Comparison of ENCODE assay signal across 21 cellular contexts in genomic region chr6:101181006-101181405, GRCh38.
DNase-seq lines count a peak whose midpoint lies in the region; ATAC-seq and TF ChIP-seq lines count a peak whose summit lies in the region.
"Had no signal": no experiment of that assay in that cellular context is flagged by ENCODE, and none has a peak within 500 bp of the region (broad histone marks: within the 10 kb centered on the region; RNA-seq: fewer than 3 reads in every experiment).

No MANE protein-coding gene starts in this region.

- no peaks in the 10 kb centered on the region for H3K4me1 Mint-ChIP-seq in Calu3 (ENCODE audit: low read depth, unreplicated experiment)
- H3K4me1 Mint-ChIP-seq: B cell; CD4-positive, CD25-positive, alpha-beta regulatory T cell had no signal

- peak overlapping the region; percentile 19 for H2BK120ac ChIP-seq in mesenchymal stem cell (ENCODE audit: low read depth, low read length)

- no peak overlapping the region for H3K4me3 Mint-ChIP-seq in Calu3 (ENCODE audit: low read depth, unreplicated experiment)
- H3K4me3 Mint-ChIP-seq: B cell; CD4-positive, CD25-positive, alpha-beta regulatory T cell; CD8-positive, alpha-beta T cell had no signal

- CTCF ChIA-PET in Calu3 (lab: Charles Lee): no interaction called here

- H3K27me3 ChIP-seq in HAP-1 (ENCODE audit: low read depth) (no peaks in the 10 kb centered on the region), mesenchymal stem cell (ENCODE audit: control insufficient read depth in 1 of 2, insufficient read depth in 1 of 2, low read length in 2 of 2) (no peaks in the 10 kb centered on the region), WERI-Rb-1 (ENCODE audit: insufficient read depth, low read depth, severe bottlenecking) (no peaks in the 10 kb centered on the region)
- H3K27me3 ChIP-seq: BLaER1 had no signal

- H2BK5ac ChIP-seq in mesenchymal stem cell (ENCODE audit: low read depth, low read length, poor library complexity, severe bottlenecking): no peak overlapping the region

- DNase-seq in EH (ENCODE audit: low read depth) (peak; percentile 36), HAP-1 (ENCODE audit: low spot score in 2 of 2) (peak; percentile 28 to 54), cerebellar cortex (ENCODE audit: low spot score) (peak; percentile 68), mesenchymal stem cell (no peak), WERI-Rb-1 (no peak), Calu3 (no peak)
- no peak for DNase-seq in activated CD8-positive, alpha-beta memory T cell treated with anti-CD3 and anti-CD28 coated beads for 24 hours
- DNase-seq: Caco-2; CD4-positive, CD25-positive, alpha-beta regulatory T cell; CD8-positive, alpha-beta T cell; DMS 273 treated with DMSO at 0.1 percent for 48 hours; DMS79; GF-D8; GOT3; H7 had no signal

- H3K27ac ChIP-seq in mesenchymal stem cell (ENCODE audit: low read length, poor library complexity, severe bottlenecking): no peak overlapping the region
- H3K27ac ChIP-seq in WERI-Rb-1: no peak overlapping the region
- H3K27ac ChIP-seq: 22Rv1, BLaER1, C4-2B had no signal

- no peaks in the 10 kb centered on the region for H3K79me1 ChIP-seq in mesenchymal stem cell (replicated peaks; ENCODE audit: low read length, poor library complexity, severe bottlenecking)

- no peak for ATAC-seq in HG02870 (IDR thresholded peaks at IDR 0.05; ENCODE audit: unreplicated experiment)
- ATAC-seq: CD8-positive, alpha-beta T cell; HCT116 had no signal

- H3K4me3 ChIP-seq in HAP-1 (no peak overlapping the region), mesenchymal stem cell (ENCODE audit: insufficient read depth in 1 of 2, low read depth in 1 of 2, low read length in 2 of 2) (no peak overlapping the region), WERI-Rb-1 (ENCODE audit: low read depth, low read length) (no peak overlapping the region)
- H3K4me3 ChIP-seq: BLaER1 had no signal

- peaks cover 12% of the 10 kb centered on the region for H3K4me1 ChIP-seq in HAP-1
- no peaks in the 10 kb centered on the region for H3K4me1 ChIP-seq in mesenchymal stem cell (ENCODE audit: control insufficient read depth, insufficient read depth, low read depth, low read length)
- H3K4me1 ChIP-seq: Caco-2 had no signal

- H2BK12ac ChIP-seq in mesenchymal stem cell (ENCODE audit: low read length in 2 of 2): no peak overlapping the region

- no peak overlapping the region for H3K23ac ChIP-seq in mesenchymal stem cell (ENCODE audit: low read length in 2 of 2)

- H3K36me3 Mint-ChIP-seq in Calu3 (ENCODE audit: insufficient read depth, unreplicated experiment): no peaks in the 10 kb centered on the region
- H3K36me3 Mint-ChIP-seq: CD4-positive, CD25-positive, alpha-beta regulatory T cell; CD8-positive, alpha-beta T cell had no signal

- BruUV-seq in Calu3 (replicated peaks; lab: Mats Ljungman, UMichigan): no TSS peak

- H3K9me3 Mint-ChIP-seq in Calu3 (ENCODE audit: low read depth, unreplicated experiment): no peaks in the 10 kb centered on the region
- H3K9me3 Mint-ChIP-seq: CD8-positive, alpha-beta T cell had no signal

- no peak overlapping the region for H3K27ac Mint-ChIP-seq in Calu3 (ENCODE audit: unreplicated experiment)
- H3K27ac Mint-ChIP-seq: B cell; CD4-positive, CD25-positive, alpha-beta regulatory T cell; CD8-positive, alpha-beta T cell had no signal

- no peak overlapping the region for H3K4me2 ChIP-seq in mesenchymal stem cell (ENCODE audit: low read length, poor library complexity, severe bottlenecking)
- H3K4me2 ChIP-seq: BLaER1 had no signal

- H3K36me3 ChIP-seq in HAP-1 (replicated peaks): no peaks in the 10 kb centered on the region
- no peaks in the 10 kb centered on the region for H3K36me3 ChIP-seq in mesenchymal stem cell (ENCODE audit: control insufficient read depth in 1 of 2, insufficient read depth in 2 of 2, low read depth in 1 of 2, low read length in 2 of 2)
- H3K36me3 ChIP-seq in WERI-Rb-1: no peaks in the 10 kb centered on the region
- H3K36me3 ChIP-seq: BLaER1 had no signal

- no peak overlapping the region for H4K8ac ChIP-seq in mesenchymal stem cell (ENCODE audit: low read length)

- H3K4ac ChIP-seq in mesenchymal stem cell (ENCODE audit: low read depth in 1 of 2, low read length in 2 of 2): no peak overlapping the region

- H2AK5ac ChIP-seq in mesenchymal stem cell (ENCODE audit: low read length, severe bottlenecking): no peak overlapping the region

- H3K27me3 Mint-ChIP-seq in Calu3 (ENCODE audit: unreplicated experiment): no peaks in the 10 kb centered on the region
- H3K27me3 Mint-ChIP-seq: B cell had no signal

- no peak overlapping the region for H2AFZ ChIP-seq in mesenchymal stem cell (ENCODE audit: low read depth, low read length)

- H3K9ac ChIP-seq in mesenchymal stem cell (ENCODE audit: low read length): no peak overlapping the region
- H3K9ac ChIP-seq: BLaER1 had no signal

- no peak overlapping the region for H4K91ac ChIP-seq in mesenchymal stem cell (ENCODE audit: low read length)

- no peak overlapping the region for H2BK15ac ChIP-seq in mesenchymal stem cell (ENCODE audit: low read depth, poor library complexity, severe bottlenecking)

- intact Hi-C loops in Calu3 (cut with micrococcal nuclease; ENCODE audit: unreplicated experiment): no loop called here

- in situ Hi-C loops in HAP-1 (cut with MboI; ENCODE audit: low sequenced_read_pairs): no loop called here

- H3K14ac ChIP-seq in mesenchymal stem cell (ENCODE audit: low read length in 2 of 2): no peak overlapping the region

- H3K18ac ChIP-seq in mesenchymal stem cell (ENCODE audit: low read depth in 1 of 2, low read length in 2 of 2): peak overlapping the region in 1 of 2 experiments; percentile 43

- H3K9me3 ChIP-seq in HAP-1 (no peaks in the 10 kb centered on the region), mesenchymal stem cell (ENCODE audit: control insufficient read depth, low read length) (no peaks in the 10 kb centered on the region), WERI-Rb-1 (ENCODE audit: severe bottlenecking) (no peaks in the 10 kb centered on the region)
- H3K9me3 ChIP-seq: BLaER1, Caco-2 had no signal

- no peak for TF ChIP-seq CTCF in WERI-Rb-1 (IDR thresholded peaks at IDR 0.05; ENCODE audit: low read depth, low read length)
- TF ChIP-seq CTCF in Calu3 (IDR thresholded peaks at IDR 0.05; ENCODE audit: unreplicated experiment): no peak

- 92% methylated on average over 6 of the region's 6 CpGs for WGBS in mesenchymal stem cell

Comparison
In these comparisons a context has a peak if more than half of its experiments do, and no peak if none do; other contexts are left out.
1. DNase-seq: peak in EH (single experiment), HAP-1 (2 of 2) and cerebellar cortex (single experiment); none in mesenchymal stem cell (single experiment), WERI-Rb-1 (single experiment), Calu3 (single experiment) and activated CD8-positive, alpha-beta memory T cell treated with anti-CD3 and anti-CD28 coated beads for 24 hours (single experiment).